ENCODE assay signal across 23 cellular contexts in the genomic region with DNA sequence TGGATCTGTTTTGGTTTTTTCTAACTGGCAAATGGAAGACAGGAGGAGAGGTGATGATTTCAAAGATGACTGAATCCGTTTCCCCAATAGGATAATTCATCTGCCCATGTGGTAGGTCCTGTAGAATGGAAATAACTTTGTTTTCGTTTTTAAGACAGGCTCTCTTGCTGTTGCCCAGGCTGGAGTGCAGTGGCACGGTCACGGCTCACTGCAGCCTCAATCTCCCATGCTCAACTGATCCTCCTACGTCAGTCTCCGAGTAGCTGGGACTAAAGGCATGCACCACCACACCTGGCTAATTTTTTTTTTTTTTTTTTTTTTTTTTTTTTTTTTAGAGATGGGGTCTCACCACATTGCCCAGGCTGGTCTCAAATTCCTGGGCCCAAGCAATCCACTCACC.
"Had no signal": no experiment of that assay in that cellular context is flagged by ENCODE, and none has a peak within 500 bp of the region (broad histone marks: within the 10 kb centered on the region; RNA-seq: fewer than 3 reads in every experiment).

No MANE protein-coding gene starts in this region.

- H3K27ac Mint-ChIP-seq: activated naive CD4-positive, alpha-beta T cell treated with anti-CD3 and anti-CD28 coated beads for 36 hours; activated naive CD8-positive, alpha-beta T cell treated with anti-CD3 and anti-CD28 coated beads, Interleukin-2, amount 10 ng/mL, durations not matched to agents 7 days and 5 days; activated T-helper 1 cell treated with anti-CD3 and anti-CD28 coated beads, Interleukin-12 subunit alpha, Interleukin-12 subunit beta, Interleukin-2, Interleukin-4 antibody, amounts not matched to agents 30 ng/mL and 10 ng/mL and 1 ng/mL, durations not matched to agents 14 hours and 24 hours and 36 hours; endodermal cell; natural killer cell treated with Interleukin-12 subunit alpha and Interleukin-12 subunit beta and Interleukin-15 and Interleukin-18, amount 100 ng/mL, for 72 hours had no signal

- H3K27ac ChIP-seq: foreskin keratinocyte, heart right ventricle, left lung, lower lobe of right lung, spleen, testis had no signal

- FAIRE-seq: urothelium cell line had no signal

- H3K9me3 ChIP-seq: ascending aorta, heart right ventricle, left lung, lower lobe of right lung, spleen, testis had no signal

- H3K27me3 ChIP-seq: ascending aorta, brain microvascular endothelial cell, foreskin keratinocyte, heart right ventricle, left lung, testis had no signal

- H3K9me3 Mint-ChIP-seq: activated naive CD4-positive, alpha-beta T cell treated with anti-CD3 and anti-CD28 coated beads for 36 hours; activated naive CD8-positive, alpha-beta T cell treated with anti-CD3 and anti-CD28 coated beads, Interleukin-2, amount 10 ng/mL, durations not matched to agents 7 days and 5 days; activated T-helper 1 cell treated with anti-CD3 and anti-CD28 coated beads, Interleukin-12 subunit alpha, Interleukin-12 subunit beta, Interleukin-2, Interleukin-4 antibody, amounts not matched to agents 30 ng/mL and 10 ng/mL and 1 ng/mL, durations not matched to agents 14 hours and 24 hours and 36 hours; endodermal cell; natural killer cell treated with Interleukin-12 subunit alpha and Interleukin-12 subunit beta and Interleukin-15 and Interleukin-18, amount 100 ng/mL, for 72 hours had no signal

- H3K4me1 Mint-ChIP-seq: activated naive CD8-positive, alpha-beta T cell treated with anti-CD3 and anti-CD28 coated beads, Interleukin-2, amount 10 ng/mL, durations not matched to agents 7 days and 5 days had no signal

- H3K36me3 ChIP-seq: ascending aorta, brain microvascular endothelial cell, heart right ventricle, left lung, lower lobe of right lung, spleen had no signal

- H3K4me1 ChIP-seq: spleen, testis had no signal

- H3K4me3 Mint-ChIP-seq: activated naive CD4-positive, alpha-beta T cell treated with anti-CD3 and anti-CD28 coated beads for 36 hours; activated naive CD8-positive, alpha-beta T cell treated with anti-CD3 and anti-CD28 coated beads, Interleukin-2, amount 10 ng/mL, durations not matched to agents 7 days and 5 days; activated T-helper 1 cell treated with anti-CD3 and anti-CD28 coated beads, Interleukin-12 subunit alpha, Interleukin-12 subunit beta, Interleukin-2, Interleukin-4 antibody, amounts not matched to agents 30 ng/mL and 10 ng/mL and 1 ng/mL, durations not matched to agents 14 hours and 24 hours and 36 hours; endodermal cell; natural killer cell treated with Interleukin-12 subunit alpha and Interleukin-12 subunit beta and Interleukin-15 and Interleukin-18, amount 100 ng/mL, for 72 hours had no signal

- H3K4me3 ChIP-seq: ascending aorta, heart right ventricle, left lung, lower lobe of right lung, spleen, testis had no signal

- ATAC-seq: esophagus mucosa; foreskin keratinocyte; heart right ventricle; left lung; lower lobe of right lung; natural killer cell treated with Interleukin-12 subunit alpha and Interleukin-12 subunit beta and Interleukin-15 and Interleukin-18, amount 100 ng/mL, for 72 hours; right cardiac atrium had no signal

- DNase-seq: activated CD4-positive, alpha-beta T cell treated with anti-CD3 and anti-CD28 coated beads for 48 hours; activated CD4-positive, alpha-beta T cell treated with anti-CD3 and anti-CD28 coated beads, Interleukin-2, amount 50 U/mL, for 48 hours; activated CD8-positive, alpha-beta memory T cell treated with anti-CD3 and anti-CD28 coated beads, Interleukin-2, amount 50 U/mL, for 4 hours; activated effector memory CD4-positive, alpha-beta T cell treated with anti-CD3 and anti-CD28 coated beads, Interleukin-2, amount 50 U/mL, for 16 hours; activated naive CD4-positive, alpha-beta T cell treated with anti-CD3 and anti-CD28 coated beads for 36 hours; activated naive CD8-positive, alpha-beta T cell treated with anti-CD3 and anti-CD28 coated beads, Interleukin-2, amount 10 ng/mL, durations not matched to agents 7 days and 5 days; activated T-cell treated with anti-CD3 and anti-CD28 coated beads, Interleukin-2, amount 50 U/mL, for 1 hour; endodermal cell; foreskin keratinocyte; heart right ventricle; left lung; lower lobe of right lung; right cardiac atrium; spleen; stimulated activated naive CD4-positive, alpha-beta T cell treated with Interleukin-2 at 50 U/mL for 16 hours; testis; trophoblast cell had no signal

- H3K36me3 Mint-ChIP-seq: activated naive CD8-positive, alpha-beta T cell treated with anti-CD3 and anti-CD28 coated beads, Interleukin-2, amount 10 ng/mL, durations not matched to agents 7 days and 5 days; natural killer cell treated with Interleukin-12 subunit alpha and Interleukin-12 subunit beta and Interleukin-15 and Interleukin-18, amount 100 ng/mL, for 72 hours had no signal
